ENCODE assay signal across 8 cellular contexts in genomic region chr15:50765202-50765967, GRCh38. TPM values are rescaled to one million over a fixed set of nuclear protein-coding genes. Genes with fewer than 3 reads are reported as not detected.
DNase-seq lines count a peak whose midpoint lies in the region; ATAC-seq lines count a peak whose summit lies in the region.

TSS of gene SPPL2A (minus strand) at chr15:50765706. CDS start at chr15:50765533, 173 bp downstream.

- no peaks in the 10 kb centered on the region for H3K9me3 ChIP-seq in CD8-positive, alpha-beta memory T cell (ENCODE audit: low read length)
- H3K9me3 ChIP-seq in effector memory CD4-positive, alpha-beta T cell (ENCODE audit: control insufficient read depth, low read length): no peaks in the 10 kb centered on the region

- H3K27ac ChIP-seq in CD8-positive, alpha-beta memory T cell (ENCODE audit: low read depth, low read length): peak within 1 kb of the TSS; percentile 88
- peak within 1 kb of the TSS; percentile 88 for H3K27ac ChIP-seq in effector memory CD4-positive, alpha-beta T cell (ENCODE audit: insufficient read depth, low read length, poor library complexity, severe bottlenecking)

- POLR2A ChIA-PET in CD8-positive, alpha-beta memory T cell (lab: Charles Lee): interaction anchor here (0.6 to 1.4 kb wide), 3 partner anchors 12 to 411 kb away, joined by 3 read pairs; partner anchors contain the start of gene GABPB1

- peak; percentile 88 for ATAC-seq in GM19463 (IDR thresholded peaks at IDR 0.05; ENCODE audit: unreplicated experiment)

- no peaks in the 10 kb centered on the region for H3K27me3 ChIP-seq in CD8-positive, alpha-beta memory T cell (ENCODE audit: insufficient read depth, low read length, poor library complexity, severe bottlenecking)
- H3K27me3 ChIP-seq in effector memory CD4-positive, alpha-beta T cell (replicated peaks; ENCODE audit: control insufficient read depth, insufficient read depth, low read length, poor library complexity, severe bottlenecking): no peaks in the 10 kb centered on the region

- H3K4me3 Mint-ChIP-seq in CD8-positive, alpha-beta memory T cell: peak within 1 kb of the TSS; percentile 88 to 98 (median 93)

- peaks cover 12% of the 10 kb centered on the region for H3K4me1 ChIP-seq in CD8-positive, alpha-beta memory T cell (ENCODE audit: insufficient read depth, low read length)
- peaks cover 7% of the 10 kb centered on the region for H3K4me1 ChIP-seq in effector memory CD4-positive, alpha-beta T cell (ENCODE audit: control insufficient read depth, insufficient read depth, low read length, poor library complexity, severe bottlenecking)

- peak within 1 kb of the TSS; percentile 91 for H3K4me3 ChIP-seq in CD8-positive, alpha-beta memory T cell (ENCODE audit: low read length)
- peak within 1 kb of the TSS; percentile 85 for H3K4me3 ChIP-seq in effector memory CD4-positive, alpha-beta T cell (ENCODE audit: insufficient read depth, low read depth, low read length, poor library complexity, severe bottlenecking)

- peaks cover 38 to 55% (median 52%) of the 10 kb centered on the region in 3 donors for H3K4me1 Mint-ChIP-seq in CD8-positive, alpha-beta memory T cell

- peak; percentile 70 to 85 (median 75) for DNase-seq in CD8-positive, alpha-beta memory T cell
- peak; percentile 67 for DNase-seq in HPDE6-E6E7 (ENCODE audit: extremely low spot score)
- peak; percentile 98 for DNase-seq in NK-92 treated with Interleukin-12 subunit alpha and Interleukin-12 subunit beta, amount 100 ng/mL, for 24 hours (lab: John Stamatoyannopoulos, UW)
- DNase-seq in activated CD8-positive, alpha-beta memory T cell treated with anti-CD3 and anti-CD28 coated beads for 24 hours: peak; percentile 93
- peak; percentile 61 to 73 (median 69) for DNase-seq in effector memory CD4-positive, alpha-beta T cell
- peak; percentile 77 for DNase-seq in medulla oblongata (ENCODE audit: extremely low spot score)
- peak; percentile 69 for DNase-seq in stimulated activated CD8-positive, alpha-beta memory T cell treated with anti-CD3 and anti-CD28 coated beads, Interleukin-12 subunit alpha, Interleukin-12 subunit beta, amount 100 ng/mL, for 1 hour (ENCODE audit: low read depth)

- no peaks in the 10 kb centered on the region for H3K36me3 ChIP-seq in CD8-positive, alpha-beta memory T cell (ENCODE audit: insufficient read depth, low read length)
- no peaks in the 10 kb centered on the region for H3K36me3 ChIP-seq in effector memory CD4-positive, alpha-beta T cell (ENCODE audit: control insufficient read depth, insufficient read depth, low read length)

- no peaks in the 10 kb centered on the region for H3K27me3 Mint-ChIP-seq in CD8-positive, alpha-beta memory T cell

- CTCF ChIA-PET in CD8-positive, alpha-beta memory T cell (lab: Charles Lee): interaction anchor here (1.2 to 1.5 kb wide), 2 partner anchors 9 to 111 kb away, joined by 3 to 4 read pairs; no protein-coding TSS in a partner anchor

- H3K27ac Mint-ChIP-seq in CD8-positive, alpha-beta memory T cell: peak within 1 kb of the TSS; percentile 87 to 99 (median 96)

- no peaks in the 10 kb centered on the region for H3K9me3 Mint-ChIP-seq in CD8-positive, alpha-beta memory T cell

- H3K36me3 Mint-ChIP-seq in CD8-positive, alpha-beta memory T cell: peaks cover 0 to 10% (median 0%) of the 10 kb centered on the region in 3 donors

RNA-seq across cellular contexts. Expression of gene SPPL2A, which starts in this region (rescaled TPM):
- 100 to 1,000 TPM; 105 TPM for total RNA-seq in CD8-positive, alpha-beta memory T cell
- 68.6 TPM for polyA plus RNA-seq in CD8-positive, alpha-beta memory T cell

Comparison
In these comparisons a context has a peak if more than half of its experiments do, and no peak if none do; other contexts are left out.
1. Peak in every context shown above with its lines: DNase-seq, ATAC-seq, H3K4me3 ChIP-seq and H3K27ac ChIP-seq.